In the genomic region with DNA sequence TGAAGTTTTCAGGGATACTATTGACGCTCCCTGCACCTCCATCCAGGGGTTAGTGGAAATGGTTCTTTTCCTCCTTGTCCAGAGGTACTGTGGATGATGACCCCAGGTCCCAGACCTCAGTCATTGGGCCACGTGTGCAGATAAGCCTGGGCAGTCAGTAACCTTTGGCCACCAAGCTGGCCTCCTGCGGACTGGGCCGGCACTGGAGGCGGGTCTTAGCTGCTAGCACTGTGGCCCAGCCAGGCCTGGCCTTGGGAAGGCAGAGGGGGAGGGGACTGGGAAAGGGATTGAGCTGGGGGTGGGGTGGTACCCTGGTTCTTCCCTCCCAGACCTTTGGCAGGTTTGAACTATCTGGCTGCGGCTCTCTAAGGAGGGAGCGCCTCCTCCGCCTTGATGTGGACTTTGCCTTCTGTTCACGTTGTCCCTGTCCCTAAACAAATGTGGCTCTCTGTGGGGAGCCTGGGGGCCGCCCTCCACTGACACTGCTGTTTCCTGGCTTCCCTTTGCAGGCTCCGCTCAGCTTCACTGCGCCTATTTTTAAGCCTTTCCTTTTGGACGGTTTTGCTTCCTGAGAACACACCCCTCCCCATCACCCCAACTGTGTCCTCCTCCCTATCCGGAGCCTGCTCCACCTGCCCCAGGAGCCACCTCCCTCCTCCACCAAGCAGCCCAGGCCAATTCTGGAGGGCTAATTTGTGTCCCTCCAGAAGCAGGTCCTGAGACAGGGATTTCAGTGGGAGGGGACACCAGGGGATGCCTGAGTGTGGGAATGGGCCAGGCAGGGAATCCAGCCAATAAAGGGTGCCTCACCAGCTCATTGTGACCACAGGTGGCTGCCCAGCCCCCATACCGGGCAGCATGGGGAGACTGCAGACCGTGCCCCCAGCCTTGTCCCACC, we compare ENCODE assay signal across 8 cellular contexts.
DNase-seq lines count a peak whose midpoint lies in the region.

No MANE protein-coding gene starts in this region.

- H3K27ac ChIP-seq in ectodermal cell (ENCODE audit: insufficient read depth, low read depth, low read length, poor library complexity, severe bottlenecking) (peak overlapping the region; percentile 93), mucosa of rectum (ENCODE audit: low read depth in 2 of 2, low read length in 2 of 2) (peak overlapping the region; percentile 88 to 89)

- 8 to 9% methylated on average over 16 of the region's 16 CpGs for WGBS in ectodermal cell, 2 experiments

- H3K9me3 ChIP-seq in ectodermal cell (ENCODE audit: control insufficient read depth, low read length): no peaks in the 10 kb centered on the region
- H3K9me3 ChIP-seq in mucosa of rectum (ENCODE audit: control insufficient read depth in 2 of 2, low read length in 2 of 2): no peaks in the 10 kb centered on the region

- H3K4me3 ChIP-seq in ectodermal cell (ENCODE audit: insufficient read depth, low read depth, low read length) (peak overlapping the region; percentile 9), mucosa of rectum (ENCODE audit: low read length in 2 of 2) (peak overlapping the region; percentile 5 to 45)

- peak; percentile 67 for DNase-seq in AG08396 (ENCODE audit: low spot score)
- DNase-seq in Kasumi-1 (lab: John Stamatoyannopoulos, UW): peak; percentile 73 to 74
- no peak for DNase-seq in T-helper 9 cell
- no peak for DNase-seq in stimulated activated CD8-positive, alpha-beta memory T cell treated with anti-CD3 and anti-CD28 coated beads, Interleukin-4, amount 100 ng/mL, for 48 hours
- DNase-seq in NCI-H187 treated with DMSO at 0.1 percent for 48 hours (lab: John Stamatoyannopoulos, UW): no peak
- no peak for DNase-seq in stimulated activated CD4-positive, alpha-beta T cell treated with anti-CD3 and anti-CD28 coated beads, Interleukin-2, amount 100 ng/mL, for 48 hours

- peak overlapping the region; percentile 14 to 57 for H3K9ac ChIP-seq in mucosa of rectum (ENCODE audit: low read depth in 1 of 2, low read length in 2 of 2)

- H3K27me3 ChIP-seq in ectodermal cell (ENCODE audit: control insufficient read depth, insufficient read depth, low read length, poor library complexity, severe bottlenecking) (no peaks in the 10 kb centered on the region), mucosa of rectum (ENCODE audit: control insufficient read depth in 2 of 2, insufficient read depth in 2 of 2, low read length in 2 of 2) (no peaks in the 10 kb centered on the region)

- H3K36me3 ChIP-seq in ectodermal cell (ENCODE audit: control insufficient read depth, insufficient read depth, low read length): no peaks in the 10 kb centered on the region
- H3K36me3 ChIP-seq in mucosa of rectum (ENCODE audit: control insufficient read depth in 2 of 2, insufficient read depth in 2 of 2, low read length in 2 of 2): no peaks in the 10 kb centered on the region

- H3K4me1 ChIP-seq in ectodermal cell (ENCODE audit: control insufficient read depth, insufficient read depth, low read length): peaks cover 68% of the 10 kb centered on the region
- H3K4me1 ChIP-seq in mucosa of rectum (ENCODE audit: control insufficient read depth in 2 of 2, insufficient read depth in 2 of 2, low read length in 2 of 2): peaks cover 59 to 60% of the 10 kb centered on the region in 2 donors

Comparison
In these comparisons a context has a peak if more than half of its experiments do, and no peak if none do; other contexts are left out.
1. DNase-seq: peak in AG08396 (single experiment) and Kasumi-1 (2 of 2); none in T-helper 9 cell (single experiment), stimulated activated CD8-positive, alpha-beta memory T cell treated with anti-CD3 and anti-CD28 coated beads, Interleukin-4, amount 100 ng/mL, for 48 hours (single experiment), NCI-H187 treated with DMSO at 0.1 percent for 48 hours (single experiment) and stimulated activated CD4-positive, alpha-beta T cell treated with anti-CD3 and anti-CD28 coated beads, Interleukin-2, amount 100 ng/mL, for 48 hours (0 of 2).